In genomic region chr6:166862287-166862977, GRCh38 we compare ENCODE assay signal across 8 cellular contexts.
DNase-seq lines count a peak whose midpoint lies in the region; ATAC-seq and TF ChIP-seq lines count a peak whose summit lies in the region.

No MANE protein-coding gene starts in this region.

- H2BK5ac ChIP-seq in H9 (ENCODE audit: insufficient read length, low read length): no peak overlapping the region

- H3K4me1 Mint-ChIP-seq in H9: peaks cover 10 to 13% of the 10 kb centered on the region in 2 experiments; a peak in 3 of 4 replicates

- no peak overlapping the region for H3K4ac ChIP-seq in H9 (ENCODE audit: low read depth, low read length)

- H3K79me2 ChIP-seq in H9 (ENCODE audit: insufficient read depth, low read length): no peaks in the 10 kb centered on the region

- no peaks in the 10 kb centered on the region for H3K36me3 ChIP-seq in SJCRH30
- H3K36me3 ChIP-seq in spleen: no peaks in the 10 kb centered on the region

- H3K27ac ChIP-seq in H9 (ENCODE audit: insufficient read length, low read depth, low read length) (no peak overlapping the region), SJCRH30 (no peak overlapping the region), spleen (no peak overlapping the region)

- no peak overlapping the region for H3K56ac ChIP-seq in H9 (ENCODE audit: insufficient read length, low read depth, low read length)

- peaks cover 36% of the 10 kb centered on the region for H3K27me3 Mint-ChIP-seq in H9 (ENCODE audit: low read depth)

- no peaks in the 10 kb centered on the region for H4K20me1 ChIP-seq in H9 (ENCODE audit: control insufficient read depth, insufficient read depth, insufficient read length)

- peaks cover 5 to 6% of the 10 kb centered on the region in 2 experiments; a peak in 3 of 5 replicates for H3K9me3 Mint-ChIP-seq in H9

- 0 out of 2 replicates have a peak overlapping the region, but pooled peaks have one; percentile 20 for H3K14ac ChIP-seq in H9 (ENCODE audit: insufficient read depth, low read length)

- DNase-seq in DMS79 (lab: John Stamatoyannopoulos, UW) (peak; percentile 26), H9 (peak; percentile 69), SJCRH30 (peak; percentile 37 to 47), astrocyte of the spinal cord (ENCODE audit: low read depth, low spot score) (no peak), iPS-NIHi7 (ENCODE audit: extremely low spot score) (peak; percentile 75), spleen (peak; percentile 83)

- H3K9ac ChIP-seq in H9 (ENCODE audit: extremely low read depth, insufficient read length, low read length): peak overlapping the region; percentile 21

- WGBS in H9 (ENCODE audit: extremely low coverage, insufficient read length, low lambda C conversion rate): no CpG with 5 or more reads among the region's 56 CpGs
- WGBS in spleen, 5 donors: 0 to 1% (median 1%) methylated on average over 12 to 56 of the region's 56 CpGs

- peak overlapping the region; percentile 28 for H3K18ac ChIP-seq in H9 (ENCODE audit: insufficient read length, low read depth, low read length)

- H2AFZ ChIP-seq in H9 (ENCODE audit: low read length): no peak overlapping the region

- H3K4me1 ChIP-seq in H9 (ENCODE audit: insufficient read depth, low read length) (no peaks in the 10 kb centered on the region), SJCRH30 (no peaks in the 10 kb centered on the region), spleen (peaks cover 0 to 21% (median 10%) of the 10 kb centered on the region in 6 donors)

- peak overlapping the region; percentile 86 for H3K4me2 ChIP-seq in H9 (ENCODE audit: insufficient read depth, insufficient read length, low read length)

- TF ChIP-seq CTCF in H9 (conservative IDR thresholded peaks at IDR 0.05) (no peak; the same call in 2 of the 3 replicates), astrocyte of the spinal cord (IDR thresholded peaks at IDR 0.05; ENCODE audit: low read depth, low read length) (no peak), spleen (IDR thresholded peaks at IDR 0.05 in 8 of 11, conservative IDR thresholded peaks at IDR 0.05 in 3 of 11) (peak in 1 of 11 experiments; percentile 16)

- TF ChIP-seq POLR2A in spleen (IDR thresholded peaks at IDR 0.05): no peak
- no peak for TF ChIP-seq POLR2A in GM18505 (IDR thresholded peaks at IDR 0.05; ENCODE audit: borderline replicate concordance, extremely low read depth, insufficient read depth, insufficient read length)

- H3K36me3 Mint-ChIP-seq in H9 (ENCODE audit: insufficient read depth in 1 of 3, low read depth in 3 of 3): peaks cover 0 to 6% (median 0%) of the 10 kb centered on the region in 3 experiments; a peak in 3 of 7 replicates

- H4K8ac ChIP-seq in H9 (replicated peaks; ENCODE audit: insufficient read length, low read depth, low read length): no peak overlapping the region

- ATAC-seq in GM18505 (IDR thresholded peaks at IDR 0.05; ENCODE audit: unreplicated experiment) (no peak), GM21576 (IDR thresholded peaks at IDR 0.05; ENCODE audit: unreplicated experiment) (no peak)

- peaks cover 5% of the 10 kb centered on the region for H3K23me2 ChIP-seq in H9 (ENCODE audit: insufficient read length, low read depth, low read length, poor library complexity, severe bottlenecking)

- in situ Hi-C loops in astrocyte of the spinal cord (cut with HindIII; ENCODE audit: low sequenced_read_pairs): no loop called here

- no peaks in the 10 kb centered on the region for H3K9me3 ChIP-seq in H9 (ENCODE audit: control insufficient read depth, low read depth, low read length)
- no peaks in the 10 kb centered on the region for H3K9me3 ChIP-seq in SJCRH30 (replicated peaks)
- H3K9me3 ChIP-seq in spleen: no peaks in the 10 kb centered on the region

- peak overlapping the region; percentile 50 for H3K4me3 ChIP-seq in SJCRH30
- peak overlapping the region; percentile 38 for H3K4me3 ChIP-seq in astrocyte of the spinal cord (ENCODE audit: low read depth, low read length)
- peak overlapping the region; percentile 33 to 68 (median 50) for H3K4me3 ChIP-seq in spleen

- no peaks in the 10 kb centered on the region for H3K79me1 ChIP-seq in H9 (ENCODE audit: insufficient read depth, low read depth, low read length, poor library complexity, severe bottlenecking)

- intact Hi-C loops in spleen (cut with DNase I; ENCODE audit: low total_unique reads): no loop called here

- H2BK120ac ChIP-seq in H9 (ENCODE audit: low read depth, low read length, poor library complexity, severe bottlenecking): no peak overlapping the region

- H4K5ac ChIP-seq in H9 (ENCODE audit: insufficient read length, low read depth, low read length): no peak overlapping the region

- H3K27me3 ChIP-seq in H9 (ENCODE audit: insufficient read depth, low read length) (no peaks in the 10 kb centered on the region), SJCRH30 (peaks cover 40% of the 10 kb centered on the region), spleen (replicated peaks in 1 of 7) (peaks cover 0 to 43% (median 10%) of the 10 kb centered on the region in 7 donors)

- no peak overlapping the region for H2BK12ac ChIP-seq in H9 (ENCODE audit: insufficient read length, low read depth, low read length)

- H2BK15ac ChIP-seq in H9 (ENCODE audit: low read depth, low read length): no peak overlapping the region

- H2AK5ac ChIP-seq in H9 (ENCODE audit: insufficient read length, low read length): no peak overlapping the region

- peak overlapping the region; percentile 82 to 86 for H3K4me3 Mint-ChIP-seq in H9

- no peak overlapping the region; a peak in 1 of 7 replicates for H3K27ac Mint-ChIP-seq in H9

- no peak overlapping the region for H3T11ph ChIP-seq in H9 (ENCODE audit: low read length)

- no peak overlapping the region for H3K23ac ChIP-seq in H9 (ENCODE audit: insufficient read length, low read depth, low read length)

- H2BK20ac ChIP-seq in H9 (ENCODE audit: low read depth, low read length, poor library complexity, severe bottlenecking): no peak overlapping the region

- H4K91ac ChIP-seq in H9 (ENCODE audit: insufficient read length, low read depth, low read length): no peak overlapping the region
